Comparison of ENCODE assay signal across 25 cellular contexts in genomic region chr14:61043506-61043905, GRCh38.
DNase-seq lines count a peak whose midpoint lies in the region; ATAC-seq and TF ChIP-seq lines count a peak whose summit lies in the region.
"Had no signal": no experiment of that assay in that cellular context is flagged by ENCODE, and none has a peak within 500 bp of the region (broad histone marks: within the 10 kb centered on the region; RNA-seq: fewer than 3 reads in every experiment).

No MANE protein-coding gene starts in this region.

- no peak for ATAC-seq in GM18870 (IDR thresholded peaks at IDR 0.05; ENCODE audit: unreplicated experiment)
- ATAC-seq: GM12878 had no signal

- peaks cover 90% of the 10 kb centered on the region for H3K4me1 ChIP-seq in Karpas-422 (ENCODE audit: low read length)
- H3K4me1 ChIP-seq: BE2C, BLaER1 had no signal

- TF ChIP-seq CTCF in VCaP (conservative IDR thresholded peaks at IDR 0.05) (no peak), foreskin fibroblast (IDR thresholded peaks at IDR 0.05; ENCODE audit: low read depth, low read length) (no peak)

- peak overlapping the region; percentile 99 for H3K27ac ChIP-seq in Karpas-422 (ENCODE audit: low read length)
- peak overlapping the region; percentile 65; the same call in 1 of the 2 replicates for H3K27ac ChIP-seq in VCaP
- H3K27ac ChIP-seq: BLaER1 had no signal

- no peaks in the 10 kb centered on the region for H4K20me1 ChIP-seq in Karpas-422 (ENCODE audit: insufficient read depth, low read depth, low read length)
- H4K20me1 ChIP-seq: BLaER1 had no signal

- H3K36me3 ChIP-seq in Karpas-422 (ENCODE audit: insufficient read depth, low read length) = peaks cover 28% of the 10 kb centered on the region; the same call in 1 of the 2 replicates
- H3K36me3 ChIP-seq: BE2C, BLaER1 had no signal

- 0 out of 2 replicates have a peak, but pooled peaks cover 9% of the 10 kb centered on the region for H3K79me2 ChIP-seq in Karpas-422 (ENCODE audit: low read length)

- peak overlapping the region; percentile 54 for H3K4me2 ChIP-seq in Karpas-422 (ENCODE audit: low read depth, low read length, poor library complexity, severe bottlenecking)
- H3K4me2 ChIP-seq: BLaER1 had no signal

- H3K4me3 ChIP-seq in Karpas-422 (ENCODE audit: low read length) = peak overlapping the region; percentile 23
- H3K4me3 ChIP-seq in foreskin fibroblast (ENCODE audit: low read depth in 1 of 2, low read length in 2 of 2) = no peak overlapping the region
- H3K4me3 ChIP-seq: BLaER1, GM12878 had no signal

- H3K9me2 ChIP-seq in Karpas-422 (replicated peaks; ENCODE audit: insufficient read depth, low read length) = no peaks in the 10 kb centered on the region

- peak overlapping the region; percentile 70 for H3K9ac ChIP-seq in Karpas-422 (ENCODE audit: low read length)
- H3K9ac ChIP-seq: BLaER1 had no signal

- H2AFZ ChIP-seq in Karpas-422 (ENCODE audit: low read length) = no peak overlapping the region

- H3K27me3 ChIP-seq in Karpas-422 (ENCODE audit: low read length) = no peaks in the 10 kb centered on the region
- H3K27me3 ChIP-seq: BE2C, BLaER1 had no signal

- no peaks in the 10 kb centered on the region for H3K9me3 ChIP-seq in Karpas-422 (ENCODE audit: low read length)
- H3K9me3 ChIP-seq: BE2C, BLaER1 had no signal

- DNase-seq in NCI-H748 (lab: John Stamatoyannopoulos, UW; ENCODE audit: unreplicated experiment) (peak; percentile 41), NCI-H748 treated with DMSO at 0.1 percent for 48 hours (lab: John Stamatoyannopoulos, UW) (no peak), Karpas-422 (peak; percentile 83), NCI-H69 (lab: John Stamatoyannopoulos, UW) (peak; percentile 50), SKM-1 treated with dmso at 0.1 percent for 144 hours (lab: John Stamatoyannopoulos, UW; ENCODE audit: unreplicated experiment) (no peak), foreskin fibroblast (no peak)
- DNase-seq: 8988T; ACHN; BE2C; C1 segment of cervical spinal cord; CD4-positive, alpha-beta memory T cell; CD4-positive, CD25-positive, alpha-beta regulatory T cell; CD8-positive, alpha-beta memory T cell; COR-L47; DMS 273 treated with DMSO at 0.1 percent for 48 hours; DMS153; DMS53; DMS79; DND-41; EL; GDM1 had no signal

Comparison
In these comparisons a context has a peak if more than half of its experiments do, and no peak if none do; other contexts are left out.
1. DNase-seq: peak in NCI-H748 (single experiment), Karpas-422 (single experiment) and NCI-H69 (single experiment); none in NCI-H748 treated with DMSO at 0.1 percent for 48 hours (single experiment), SKM-1 treated with dmso at 0.1 percent for 144 hours (single experiment) and foreskin fibroblast (0 of 2).